In the genomic region with DNA sequence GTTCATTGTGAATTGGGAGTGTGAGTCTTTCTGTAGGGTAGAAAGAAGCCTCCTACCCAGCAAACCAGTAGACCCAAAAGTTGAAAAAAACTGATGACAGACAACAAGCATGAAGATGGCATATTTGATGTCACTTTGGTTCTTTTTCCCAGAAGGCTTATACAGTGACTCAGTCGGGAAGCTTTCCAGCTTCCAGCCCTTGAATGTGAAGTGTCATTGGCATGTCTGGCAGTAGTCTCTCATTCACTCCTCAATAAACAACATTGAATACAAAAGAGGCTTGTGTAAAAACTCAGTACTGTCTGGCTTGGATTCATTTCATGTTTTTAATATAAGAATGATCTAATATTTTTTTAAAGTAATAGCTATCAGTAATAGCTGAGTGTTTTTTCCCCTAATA, we compare ENCODE assay signal across 9 cellular contexts.
DNase-seq lines count a peak whose midpoint lies in the region; ATAC-seq and TF ChIP-seq lines count a peak whose summit lies in the region.
"Had no signal": no experiment of that assay in that cellular context is flagged by ENCODE, and none has a peak within 500 bp of the region (broad histone marks: within the 10 kb centered on the region; RNA-seq: fewer than 3 reads in every experiment).

No MANE protein-coding gene starts in this region.

- peaks cover 0 to 8% of the 10 kb centered on the region in 2 donors for H3K36me3 ChIP-seq in prostate gland

- intact Hi-C loops in prostate gland (cut with DNase I), result no loop called here

- DNase-seq in DMS53 treated with DMSO at 0.1 percent for 48 hours (lab: John Stamatoyannopoulos, UW; ENCODE audit: unreplicated experiment) (peak; percentile 3), RPMI7951 (ENCODE audit: low read depth) (peak; percentile 80), fibroblast of villous mesenchyme (ENCODE audit: low read depth) (peak; percentile 43), occipital lobe (lab: John Stamatoyannopoulos, UW) (peak; percentile 34), prostate gland (ENCODE audit: low spot score) (no peak), CD1c-positive myeloid dendritic cell (ENCODE audit: extremely low spot score) (no peak)
- DNase-seq: cortex of kidney had no signal

- H3K4me1 ChIP-seq in prostate gland (replicated peaks), result no peaks in the 10 kb centered on the region

- no peak overlapping the region for H3K27ac ChIP-seq in prostate gland

- H3K27me3 ChIP-seq in prostate gland (replicated peaks; ENCODE audit: insufficient read depth), result no peaks in the 10 kb centered on the region

- WGBS in prostate gland, result 38% methylated on average over 1 of the region's 1 CpG

- no peak overlapping the region for H3K4me3 ChIP-seq in fibroblast of villous mesenchyme (ENCODE audit: low read depth, low read length)
- no peak overlapping the region for H3K4me3 ChIP-seq in prostate gland

- no peak for TF ChIP-seq CTCF in fibroblast of villous mesenchyme (IDR thresholded peaks at IDR 0.05; ENCODE audit: insufficient read depth, low read depth, low read length)
- TF ChIP-seq CTCF in prostate gland (IDR thresholded peaks at IDR 0.05), result no peak

- TF ChIP-seq POLR2A in prostate gland (IDR thresholded peaks at IDR 0.05), result no peak

- ATAC-seq in HG02970 (IDR thresholded peaks at IDR 0.05; ENCODE audit: low FRiP score, unreplicated experiment) (no peak), GM19463 (IDR thresholded peaks at IDR 0.05; ENCODE audit: unreplicated experiment) (no peak)

- H3K9me3 ChIP-seq in prostate gland, result no peaks in the 10 kb centered on the region

Comparison
In these comparisons a context has a peak if more than half of its experiments do, and no peak if none do; other contexts are left out.
1. DNase-seq: peak in DMS53 treated with DMSO at 0.1 percent for 48 hours (single experiment), RPMI7951 (single experiment), fibroblast of villous mesenchyme (single experiment) and occipital lobe (single experiment); none in prostate gland (single experiment) and CD1c-positive myeloid dendritic cell (single experiment).